ENCODE assay signal across 23 cellular contexts in genomic region chr7:47508389-47509380, GRCh38.
DNase-seq lines count a peak whose midpoint lies in the region; ATAC-seq and TF ChIP-seq lines count a peak whose summit lies in the region.
"Had no signal": no experiment of that assay in that cellular context is flagged by ENCODE, and none has a peak within 500 bp of the region (broad histone marks: within the 10 kb centered on the region; RNA-seq: fewer than 3 reads in every experiment).

No MANE protein-coding gene starts in this region.

- intact Hi-C loops in OCI-LY7 (cut with micrococcal nuclease; ENCODE audit: unreplicated experiment), result no loop called here
- intact Hi-C loops in A673 (cut with micrococcal nuclease; ENCODE audit: unreplicated experiment), result no loop called here

- H3K27ac Mint-ChIP-seq in endodermal cell, result peak overlapping the region; percentile 61
- peak overlapping the region; percentile 98 for H3K27ac Mint-ChIP-seq in nephron progenitor cell
- H3K27ac Mint-ChIP-seq: activated naive CD8-positive, alpha-beta T cell treated with anti-CD3 and anti-CD28 coated beads, Interleukin-2, amount 10 ng/mL, durations not matched to agents 7 days and 5 days had no signal

- peaks cover 16% of the 10 kb centered on the region for H3K36me3 Mint-ChIP-seq in endodermal cell (ENCODE audit: low read depth)
- H3K36me3 Mint-ChIP-seq in nephron progenitor cell (ENCODE audit: low read depth), result peaks cover 34% of the 10 kb centered on the region
- H3K36me3 Mint-ChIP-seq: activated naive CD8-positive, alpha-beta T cell treated with anti-CD3 and anti-CD28 coated beads, Interleukin-2, amount 10 ng/mL, durations not matched to agents 7 days and 5 days had no signal

- H3K9me3 ChIP-seq in endodermal cell (ENCODE audit: control insufficient read depth, low read length) (no peaks in the 10 kb centered on the region), OCI-LY7 (ENCODE audit: low read length) (no peaks in the 10 kb centered on the region), A673 (ENCODE audit: low read depth, low read length, poor library complexity, severe bottlenecking) (no peaks in the 10 kb centered on the region)

- TF ChIP-seq CTCF in endodermal cell (conservative IDR thresholded peaks at IDR 0.05), result no peak
- TF ChIP-seq CTCF in nephron progenitor cell (IDR thresholded peaks at IDR 0.05), result no peak
- TF ChIP-seq CTCF in OCI-LY7 (conservative IDR thresholded peaks at IDR 0.05; ENCODE audit: low read length), result no peak
- TF ChIP-seq CTCF in A673 (conservative IDR thresholded peaks at IDR 0.05; ENCODE audit: low read depth, low read length), result no peak

- no peak overlapping the region for H3K4me3 Mint-ChIP-seq in endodermal cell
- H3K4me3 Mint-ChIP-seq in nephron progenitor cell, result peak overlapping the region; percentile 2
- H3K4me3 Mint-ChIP-seq: activated naive CD8-positive, alpha-beta T cell treated with anti-CD3 and anti-CD28 coated beads, Interleukin-2, amount 10 ng/mL, durations not matched to agents 7 days and 5 days; central memory CD8-positive, alpha-beta T cell had no signal

- H3K36me3 ChIP-seq in endodermal cell (ENCODE audit: control insufficient read depth, insufficient read depth, low read length) (peaks cover 9% of the 10 kb centered on the region), OCI-LY7 (ENCODE audit: insufficient read depth, low read length) (no peaks in the 10 kb centered on the region), A673 (ENCODE audit: insufficient read depth, low read length, poor library complexity, severe bottlenecking) (no peaks in the 10 kb centered on the region)
- H3K36me3 ChIP-seq: WERI-Rb-1 had no signal

- no peaks in the 10 kb centered on the region for H4K20me1 ChIP-seq in OCI-LY7 (ENCODE audit: insufficient read depth, low read length)

- H3K27me3 Mint-ChIP-seq in endodermal cell (ENCODE audit: insufficient read depth), result no peaks in the 10 kb centered on the region
- H3K27me3 Mint-ChIP-seq in nephron progenitor cell (ENCODE audit: low read depth, poor library complexity), result no peaks in the 10 kb centered on the region
- H3K27me3 Mint-ChIP-seq: central memory CD8-positive, alpha-beta T cell had no signal

- H3K79me2 ChIP-seq in OCI-LY7 (ENCODE audit: insufficient read depth, low read depth, low read length), result no peaks in the 10 kb centered on the region

- no peak overlapping the region for H3K9ac ChIP-seq in endodermal cell (ENCODE audit: extremely low read depth, low read length, poor library complexity, severe bottlenecking)
- H3K9ac ChIP-seq: GM23248 had no signal

- no peak overlapping the region for H2AFZ ChIP-seq in OCI-LY7 (ENCODE audit: low read length)
- H2AFZ ChIP-seq: GM23248 had no signal

- H3K9me3 Mint-ChIP-seq in endodermal cell (no peaks in the 10 kb centered on the region), nephron progenitor cell (peaks cover 7% of the 10 kb centered on the region)
- H3K9me3 Mint-ChIP-seq: activated naive CD8-positive, alpha-beta T cell treated with anti-CD3 and anti-CD28 coated beads, Interleukin-2, amount 10 ng/mL, durations not matched to agents 7 days and 5 days; central memory CD8-positive, alpha-beta T cell had no signal

- H3K27ac ChIP-seq in endodermal cell (ENCODE audit: low read depth, low read length) (peak overlapping the region; percentile 90), OCI-LY7 (ENCODE audit: low read depth, low read length, poor library complexity, severe bottlenecking) (no peak overlapping the region), A673 (ENCODE audit: low read depth, low read length, poor library complexity, severe bottlenecking) (no peak overlapping the region)
- H3K27ac ChIP-seq: 22Rv1, GM23248, WERI-Rb-1 had no signal

- no peak overlapping the region for H3K4me2 ChIP-seq in OCI-LY7 (ENCODE audit: low read length)

- POLR2A ChIA-PET in OCI-LY7 (lab: Charles Lee), result no interaction called here
- POLR2A ChIA-PET in A673 (lab: Charles Lee; ENCODE audit: low non-redundant PET), result no interaction called here

- DNase-seq in DMS 273 (lab: John Stamatoyannopoulos, UW; ENCODE audit: unreplicated experiment) (peak; percentile 55), DMS 273 treated with DMSO at 0.1 percent for 48 hours (lab: John Stamatoyannopoulos, UW) (no peak), endodermal cell (no peak), nephron progenitor cell (no peak), OCI-LY7 (ENCODE audit: low spot score) (no peak), A673 (ENCODE audit: low spot score) (no peak)
- DNase-seq: activated CD8-positive, alpha-beta memory T cell treated with anti-CD3 and anti-CD28 coated beads for 24 hours; activated naive CD8-positive, alpha-beta T cell treated with anti-CD3 and anti-CD28 coated beads, Interleukin-2, amount 10 ng/mL, durations not matched to agents 7 days and 5 days; DMS153; GM23248; hypothalamus; left cardiac atrium; NCI-H1105; NCI-H82; RPMI8226; stimulated activated CD4-positive, alpha-beta T cell treated with anti-CD3 and anti-CD28 coated beads, Interleukin-4, amount 100 ng/mL, for 24 hours; WERI-Rb-1 had no signal

- H3K9me2 ChIP-seq in OCI-LY7 (ENCODE audit: insufficient read depth, low read length), result no peaks in the 10 kb centered on the region

- H3K4me1 ChIP-seq in endodermal cell (ENCODE audit: control insufficient read depth, insufficient read depth, low read length), result peaks cover 7% of the 10 kb centered on the region
- no peaks in the 10 kb centered on the region for H3K4me1 ChIP-seq in OCI-LY7 (ENCODE audit: insufficient read depth, low read length, poor library complexity, severe bottlenecking)
- no peaks in the 10 kb centered on the region for H3K4me1 ChIP-seq in A673 (ENCODE audit: insufficient read depth, low read length, poor library complexity, severe bottlenecking)

- CTCF ChIA-PET in OCI-LY7 (lab: Charles Lee; ENCODE audit: unreplicated experiment), result no interaction called here
- CTCF ChIA-PET in A673 (lab: Charles Lee), result no interaction called here

- H3K4me3 ChIP-seq in endodermal cell (ENCODE audit: low read length) (peak overlapping the region; percentile 33), OCI-LY7 (ENCODE audit: low read depth, low read length, poor library complexity, severe bottlenecking) (no peak overlapping the region), A673 (ENCODE audit: low read depth, low read length, poor library complexity, severe bottlenecking) (no peak overlapping the region)
- H3K4me3 ChIP-seq: BLaER1 treated with 17β-estradiol and CSF1 and Interleukin-3, amounts not matched to agents 10 nM and 100 nM; GM23248; skin epidermis had no signal

- ATAC-seq in HG03108 (IDR thresholded peaks at IDR 0.05; ENCODE audit: unreplicated experiment), result no peak
- no peak for ATAC-seq in HG03135 (IDR thresholded peaks at IDR 0.05; ENCODE audit: unreplicated experiment)

- H3K27me3 ChIP-seq in endodermal cell (ENCODE audit: control insufficient read depth, insufficient read depth, low read length, poor library complexity, severe bottlenecking), result no peaks in the 10 kb centered on the region
- H3K27me3 ChIP-seq in A673 (replicated peaks; ENCODE audit: insufficient read depth, low read depth, low read length, poor library complexity), result no peaks in the 10 kb centered on the region
- H3K27me3 ChIP-seq: BLaER1 treated with 17β-estradiol and CSF1 and Interleukin-3, amounts not matched to agents 10 nM and 100 nM had no signal

- H3K4me1 Mint-ChIP-seq in endodermal cell (peaks cover 26% of the 10 kb centered on the region), nephron progenitor cell (peaks cover 63% of the 10 kb centered on the region)
- H3K4me1 Mint-ChIP-seq: activated naive CD8-positive, alpha-beta T cell treated with anti-CD3 and anti-CD28 coated beads, Interleukin-2, amount 10 ng/mL, durations not matched to agents 7 days and 5 days; central memory CD8-positive, alpha-beta T cell had no signal

- whole genome bisulfite sequencing in endodermal cell (ENCODE audit: insufficient coverage in 1 of 2, insufficient read length in 1 of 2), 2 experiments, result 75 to 87% methylated on average over 9 to 11 of the region's 11 CpGs

- BruUV-seq in OCI-LY7 (replicated peaks; lab: Mats Ljungman, UMichigan), result no TSS peak
- BruUV-seq in A673 (replicated peaks; lab: Mats Ljungman, UMichigan), result no TSS peak
